In the genomic region with DNA sequence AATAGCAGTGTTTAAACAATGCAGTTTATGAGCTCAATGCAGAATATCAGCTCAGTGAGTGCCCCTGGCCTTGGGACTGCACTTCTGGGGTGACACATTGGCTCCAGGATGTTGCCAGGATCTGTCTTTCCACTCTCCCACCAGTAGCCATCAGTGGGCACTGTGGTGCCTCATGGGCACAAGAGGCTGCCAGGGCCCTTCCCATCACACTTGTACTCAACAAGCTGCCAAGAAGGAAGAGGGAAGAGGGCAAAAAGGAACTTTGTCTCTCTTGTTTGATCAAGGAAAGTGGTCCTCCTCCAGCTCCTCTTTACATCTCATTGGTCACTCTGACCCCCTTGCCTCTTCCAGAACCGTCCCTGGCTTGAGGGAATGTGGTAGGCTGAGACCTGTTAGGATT, we compare ENCODE assay signal across 3 cellular contexts.
TF ChIP-seq lines count a peak whose summit lies in the region.

No MANE protein-coding gene starts in this region.

TF ChIP-seq in WTC11, 78 proteins besides CTCF, POLR2A, EP300 and RAD21:
- TF ChIP-seq GTF2I (CRISPR knock-in tag; conservative IDR thresholded peaks at IDR 0.05), result peak; percentile 57; the same call in 1 of the 2 replicates
- TF ChIP-seq HMGA2 (CRISPR knock-in tag; IDR thresholded peaks at IDR 0.05), result no peak
TF ChIP-seq in WTC11: peak in this region for 1.

TF ChIP-seq in K562, 482 proteins besides CTCF, POLR2A, EP300 and RAD21:
- TF ChIP-seq RBM25 (IDR thresholded peaks at IDR 0.05; ENCODE audit: low read depth, low read length, severe bottlenecking) (peak; percentile 5), ZNF76 (CRISPR knock-in tag; IDR thresholded peaks at IDR 0.05; ENCODE audit: borderline replicate concordance) (no peak)

TF ChIP-seq in H1, 55 proteins besides CTCF, POLR2A, EP300 and RAD21:
- TF ChIP-seq KDM1A (IDR thresholded peaks at IDR 0.05; ENCODE audit: borderline replicate concordance, low read length) (peak; percentile 67; the same call in 1 of the 2 replicates), CHD2 (IDR thresholded peaks at IDR 0.05; ENCODE audit: low read length) (no peak), NRF1 (IDR thresholded peaks at IDR 0.05; ENCODE audit: low read depth, low read length) (no peak)
